ENCODE assay signal across 18 cellular contexts in the genomic region with DNA sequence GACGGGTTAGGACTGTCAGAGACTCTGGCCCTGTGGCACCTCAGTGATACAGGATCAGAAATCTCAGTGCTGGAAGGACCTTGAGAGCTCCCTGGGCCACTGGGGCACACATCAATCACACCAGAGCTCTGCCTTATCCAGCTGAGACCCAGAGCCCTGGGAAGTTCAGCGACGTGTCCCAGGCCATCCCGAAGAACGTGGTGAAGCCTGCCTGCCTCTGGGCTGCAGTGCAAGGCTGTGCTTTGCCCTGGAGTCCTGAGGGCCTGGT.
"Had no signal": no experiment of that assay in that cellular context is flagged by ENCODE, and none has a peak within 500 bp of the region (broad histone marks: within the 10 kb centered on the region; RNA-seq: fewer than 3 reads in every experiment).

No MANE protein-coding gene starts in this region.

- H3K36me3 Mint-ChIP-seq: memory B cell, mesothelial cell of epicardium had no signal

- H3K4me3 Mint-ChIP-seq: memory B cell, mesothelial cell of epicardium had no signal

- H3K4me1 Mint-ChIP-seq: memory B cell, mesothelial cell of epicardium had no signal

- H3K27me3 ChIP-seq: gastrocnemius medialis had no signal

- H3K27ac Mint-ChIP-seq: memory B cell, mesothelial cell of epicardium had no signal

- H3K36me3 ChIP-seq: esophagus squamous epithelium, gastrocnemius medialis, heart left ventricle, left lung, lower lobe of right lung had no signal

- H3K27ac ChIP-seq: coronary artery, dorsolateral prefrontal cortex, esophagus squamous epithelium, gastrocnemius medialis, heart left ventricle, left lung, lower lobe of right lung had no signal

- H3K4me3 ChIP-seq: coronary artery, dorsolateral prefrontal cortex, esophagus squamous epithelium, gastrocnemius medialis, heart left ventricle, left lung, lower lobe of right lung, mucosa of descending colon had no signal

- DNase-seq: dorsolateral prefrontal cortex; effector CD4-positive, alpha-beta T cell; effector memory CD4-positive, alpha-beta T cell; esophagus squamous epithelium; foreskin fibroblast; foreskin melanocyte; gastrocnemius medialis; heart left ventricle; hippocampal formation; left cardiac atrium; left lung; left ventricle myocardium superior; lower lobe of right lung; mammary epithelial cell; mucosa of descending colon had no signal

- H3K4me1 ChIP-seq: esophagus squamous epithelium, gastrocnemius medialis, heart left ventricle, left lung, lower lobe of right lung had no signal

- H3K9me3 ChIP-seq: esophagus squamous epithelium, gastrocnemius medialis, heart left ventricle, left lung, lower lobe of right lung, mucosa of descending colon had no signal

- H3K9me3 Mint-ChIP-seq: memory B cell, mesothelial cell of epicardium had no signal

- ATAC-seq: gastrocnemius medialis, left cardiac atrium, left lung, left ventricle myocardium superior, lower lobe of right lung, mucosa of descending colon had no signal
